23 cellular contexts compared by ENCODE assay signal in genomic region chr6:155212616-155213380, GRCh38. TPM values are rescaled to one million over a fixed set of nuclear protein-coding genes. Genes with fewer than 3 reads are reported as not detected.
"Had no signal": no experiment of that assay in that cellular context is flagged by ENCODE, and none has a peak within 500 bp of the region (broad histone marks: within the 10 kb centered on the region; RNA-seq: fewer than 3 reads in every experiment).

No MANE protein-coding gene starts in this region.

- H3K27me3 Mint-ChIP-seq: activated T-cell treated with anti-CD3 and anti-CD28 coated beads, Interleukin-2, amount 50 U/mL, for 24 hours; memory B cell had no signal

- H3K36me3 Mint-ChIP-seq: activated naive CD4-positive, alpha-beta T cell treated with anti-CD3 and anti-CD28 coated beads, Interleukin-2, amount 50 U/mL, for 72 hours had no signal

- H3K4me3 ChIP-seq: esophagus muscularis mucosa, pancreas, testis had no signal

- H3K27ac ChIP-seq: esophagus muscularis mucosa, pancreas, testis had no signal

- H3K27me3 ChIP-seq: esophagus muscularis mucosa, pancreas, testis had no signal

- ATAC-seq: activated CD8-positive, alpha-beta memory T cell treated with anti-CD3 and anti-CD28 coated beads, Interleukin-2, amount 10 ng/mL, durations not matched to agents 7 days and 5 days; activated naive CD4-positive, alpha-beta T cell treated with anti-CD3 and anti-CD28 coated beads, Interleukin-2, amount 50 U/mL, for 72 hours; left lobe of liver; pancreas had no signal

- H3K9me3 Mint-ChIP-seq: activated naive CD4-positive, alpha-beta T cell treated with anti-CD3 and anti-CD28 coated beads, Interleukin-2, amount 50 U/mL, for 72 hours; activated T-cell treated with anti-CD3 and anti-CD28 coated beads, Interleukin-2, amount 50 U/mL, for 24 hours; memory B cell; stimulated activated naive CD8-positive, alpha-beta T cell treated with anti-CD3 and anti-CD28 coated beads, Interleukin-15, Interleukin-2, amounts not matched to agents 100 ng/mL and 50 ng/mL, for 24 hours; T-helper 2 cell treated with Interferon-gamma antibody and Interleukin-4, amounts not matched to agents 5 μg/mL and 100 μg/mL, for 36 hours had no signal

- H3K9me3 ChIP-seq: esophagus muscularis mucosa, pancreas, testis had no signal

- DNase-seq: activated CD4-positive, alpha-beta T cell treated with anti-CD3 and anti-CD28 coated beads for 1 hour; activated CD4-positive, alpha-beta T cell treated with anti-CD3 and anti-CD28 coated beads, Interleukin-2, amount 50 U/mL, for 48 hours; activated CD8-positive, alpha-beta memory T cell treated with anti-CD3 and anti-CD28 coated beads, Interleukin-2, amount 10 ng/mL, durations not matched to agents 7 days and 5 days; activated effector memory CD4-positive, alpha-beta T cell treated with Interleukin-2 at 50 U/mL for 16 hours; activated T-cell treated with anti-CD3 and anti-CD28 coated beads, Interleukin-2, amount 50 U/mL, for 24 hours; endodermal cell; pancreas; stimulated activated CD4-positive, alpha-beta T cell treated with anti-CD3 and anti-CD28 coated beads, Interleukin-15, amount 100 ng/mL, for 24 hours; stimulated activated CD4-positive, alpha-beta T cell treated with anti-CD3 and anti-CD28 coated beads, Interleukin-4, amount 100 ng/mL, for 24 hours; testis had no signal

- H3K4me3 Mint-ChIP-seq: activated CD8-positive, alpha-beta memory T cell treated with anti-CD3 and anti-CD28 coated beads, Interleukin-2, amount 10 ng/mL, durations not matched to agents 7 days and 5 days; activated T-cell treated with anti-CD3 and anti-CD28 coated beads, Interleukin-2, amount 50 U/mL, for 24 hours; endodermal cell; memory B cell; stimulated activated naive CD8-positive, alpha-beta T cell treated with anti-CD3 and anti-CD28 coated beads, Interleukin-15, Interleukin-2, amounts not matched to agents 100 ng/mL and 50 ng/mL, for 24 hours; T-helper 2 cell treated with Interferon-gamma antibody and Interleukin-4, amounts not matched to agents 5 μg/mL and 100 μg/mL, for 36 hours had no signal

- H3K4me1 Mint-ChIP-seq: activated CD8-positive, alpha-beta memory T cell treated with anti-CD3 and anti-CD28 coated beads, Interleukin-2, amount 10 ng/mL, durations not matched to agents 7 days and 5 days; memory B cell had no signal

- H3K27ac Mint-ChIP-seq: activated CD8-positive, alpha-beta memory T cell treated with anti-CD3 and anti-CD28 coated beads, Interleukin-2, amount 10 ng/mL, durations not matched to agents 7 days and 5 days; activated naive CD4-positive, alpha-beta T cell treated with anti-CD3 and anti-CD28 coated beads, Interleukin-2, amount 50 U/mL, for 72 hours; activated T-cell treated with anti-CD3 and anti-CD28 coated beads, Interleukin-2, amount 50 U/mL, for 24 hours; endodermal cell; memory B cell; stimulated activated naive CD8-positive, alpha-beta T cell treated with anti-CD3 and anti-CD28 coated beads, Interleukin-15, Interleukin-2, amounts not matched to agents 100 ng/mL and 50 ng/mL, for 24 hours; T-helper 2 cell treated with Interferon-gamma antibody and Interleukin-4, amounts not matched to agents 5 μg/mL and 100 μg/mL, for 36 hours had no signal

- H3K4me1 ChIP-seq: pancreas, testis had no signal

- FAIRE-seq: bronchial epithelial cell, pancreas had no signal

- H3K36me3 ChIP-seq: esophagus muscularis mucosa, pancreas had no signal

RNA-seq across cellular contexts. Expression of gene CLDN20, which starts 51.0 kb away (rescaled TPM):
- total RNA-seq: activated CD8-positive, alpha-beta memory T cell treated with anti-CD3 and anti-CD28 coated beads, Interleukin-2, amount 10 ng/mL, durations not matched to agents 7 days and 5 days; activated naive CD4-positive, alpha-beta T cell treated with anti-CD3 and anti-CD28 coated beads, Interleukin-2, amount 50 U/mL, for 72 hours; bronchial epithelial cell; chondrocyte; dermis microvascular lymphatic vessel endothelial cell; endodermal cell; esophagus muscularis mucosa; fibroblast of villous mesenchyme; left lobe of liver; pancreas; skeletal muscle tissue; testis; urinary bladder had no signal
- polyA plus RNA-seq: neural cell had no signal
